ENCODE assay signal across 1 cellular context in the genomic region with DNA sequence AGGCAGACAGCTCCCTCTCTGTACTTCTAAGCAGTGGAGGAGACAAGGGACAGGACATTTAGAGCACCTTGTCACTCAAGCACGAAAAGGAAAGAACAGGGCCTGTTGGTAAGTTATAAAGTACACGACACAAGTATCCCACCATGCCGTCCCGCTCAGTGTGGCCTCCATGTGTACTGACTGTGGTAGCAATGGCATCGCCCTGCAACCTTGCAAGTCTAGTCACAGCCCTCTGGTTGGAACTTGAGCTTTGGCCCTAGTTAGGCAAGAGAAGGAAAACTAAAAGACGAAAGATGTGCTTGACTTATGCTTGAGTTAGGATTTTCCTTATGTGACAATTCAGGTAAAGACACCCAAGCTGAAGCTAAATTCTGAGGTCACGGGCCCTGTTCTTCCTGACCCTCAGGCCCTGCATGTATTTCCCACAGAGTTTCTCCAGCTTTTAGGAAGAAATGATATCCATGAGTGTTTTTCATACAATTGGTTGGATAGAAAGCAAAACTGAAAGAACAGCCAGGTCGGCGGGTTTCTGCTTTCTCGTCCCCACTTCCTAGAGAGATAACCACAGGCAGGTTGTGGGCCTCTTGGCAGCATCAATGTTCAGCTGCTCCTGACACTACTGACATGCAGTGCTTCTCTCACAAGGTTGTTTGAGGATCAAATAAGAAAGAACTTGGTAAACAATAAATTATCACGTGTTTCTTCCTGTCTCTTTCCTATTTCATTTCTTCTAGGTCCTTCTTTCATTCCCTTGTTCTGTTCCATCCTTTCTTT.
TF ChIP-seq lines count a peak whose summit lies in the region.

No MANE protein-coding gene starts in this region.

TF ChIP-seq in SK-N-SH, 30 proteins besides CTCF, POLR2A, EP300 and RAD21 (continued from another document):
- TF ChIP-seq NFIC (IDR thresholded peaks at IDR 0.05; ENCODE audit: borderline replicate concordance) = no peak
- no peak for TF ChIP-seq FOSL2 (IDR thresholded peaks at IDR 0.05; ENCODE audit: borderline replicate concordance, low read depth)
- TF ChIP-seq TEAD4 (IDR thresholded peaks at IDR 0.05; ENCODE audit: borderline replicate concordance, insufficient read depth) = no peak
- no peak for TF ChIP-seq FOXM1 (IDR thresholded peaks at IDR 0.05; ENCODE audit: low read depth)
- TF ChIP-seq TCF12 (IDR thresholded peaks at IDR 0.05) = no peak
- no peak for TF ChIP-seq MEF2A (IDR thresholded peaks at IDR 0.05; ENCODE audit: borderline replicate concordance, low read depth)
- TF ChIP-seq SIN3A (IDR thresholded peaks at IDR 0.05; ENCODE audit: borderline replicate concordance, low read depth, low read length) = no peak
TF ChIP-seq in SK-N-SH: peak in this region for 0.
